Comparison of ENCODE assay signal across 17 cellular contexts in genomic region chr3:197174927-197175326, GRCh38.
A peak's percentile ranks its signal among the peaks of the same experiment; 100 is the strongest.
DNase-seq lines count a peak whose midpoint lies in the region; ATAC-seq, FAIRE-seq and TF ChIP-seq lines count a peak whose summit lies in the region.
"Had no signal": no experiment of that assay in that cellular context is flagged by ENCODE, and none has a peak within 500 bp of the region (broad histone marks: within the 10 kb centered on the region; RNA-seq: fewer than 3 reads in every experiment).

No MANE protein-coding gene starts in this region.

- CTCF ChIA-PET in A673 (lab: Charles Lee): no interaction called here

- peak overlapping the region; percentile 31 for H3K4me2 ChIP-seq in Loucy (ENCODE audit: low read depth, low read length, poor library complexity, severe bottlenecking)
- no peak overlapping the region for H3K4me2 ChIP-seq in smooth muscle cell

- H3K9me3 ChIP-seq in A673 (ENCODE audit: low read depth, low read length, poor library complexity, severe bottlenecking) (no peaks in the 10 kb centered on the region), Loucy (ENCODE audit: insufficient read depth, low read depth, low read length) (no peaks in the 10 kb centered on the region), SK-N-MC (ENCODE audit: low read depth, low read length) (no peaks in the 10 kb centered on the region), smooth muscle cell (replicated peaks; ENCODE audit: low read depth) (no peaks in the 10 kb centered on the region)

- H4K20me1 ChIP-seq in Loucy (ENCODE audit: insufficient read depth, low read length, poor library complexity, severe bottlenecking) (no peaks in the 10 kb centered on the region), smooth muscle cell (ENCODE audit: low read depth) (peaks cover 80% of the 10 kb centered on the region)

- H3K9me2 ChIP-seq in Loucy (replicated peaks; ENCODE audit: low read depth, low read length): no peaks in the 10 kb centered on the region

- POLR2A ChIA-PET in A673 (lab: Charles Lee; ENCODE audit: low non-redundant PET): no interaction called here

- ATAC-seq in HG02763 (IDR thresholded peaks at IDR 0.05; ENCODE audit: unreplicated experiment): no peak
- ATAC-seq: SK-N-SH treated with all-trans-retinoic acid at 6 μM for 48 hours had no signal

- H3K79me2 ChIP-seq in Loucy (ENCODE audit: insufficient read depth, low read length): peaks cover 24% of the 10 kb centered on the region; the same call in 1 of the 2 replicates
- peaks cover 78% of the 10 kb centered on the region for H3K79me2 ChIP-seq in smooth muscle cell (ENCODE audit: low read depth)

- no TSS peak for BruUV-seq in A673 (replicated peaks; lab: Mats Ljungman, UMichigan)

- peak overlapping the region; percentile 22 for H3K27ac ChIP-seq in A673 (ENCODE audit: low read depth, low read length, poor library complexity, severe bottlenecking)
- peak overlapping the region; percentile 93 for H3K27ac ChIP-seq in SK-N-MC
- H3K27ac ChIP-seq in smooth muscle cell (ENCODE audit: low read depth): no peak overlapping the region

- no peak for TF ChIP-seq CTCF in A673 (conservative IDR thresholded peaks at IDR 0.05; ENCODE audit: low read depth, low read length)
- no peak for TF ChIP-seq CTCF in GM12865 (IDR thresholded peaks at IDR 0.05; ENCODE audit: insufficient read depth, low read depth, low read length, missing control alignments)
- TF ChIP-seq CTCF in Loucy (conservative IDR thresholded peaks at IDR 0.05; ENCODE audit: low read length): no peak
- no peak for TF ChIP-seq CTCF in smooth muscle cell (IDR thresholded peaks at IDR 0.05; ENCODE audit: borderline replicate concordance, insufficient read depth, poor library complexity, severe bottlenecking)

- H2AFZ ChIP-seq in Loucy (ENCODE audit: low read length) (no peak overlapping the region), smooth muscle cell (ENCODE audit: low read depth) (no peak overlapping the region)

- no peaks in the 10 kb centered on the region for H3K27me3 ChIP-seq in A673 (replicated peaks; ENCODE audit: insufficient read depth, low read depth, low read length, poor library complexity)
- H3K27me3 ChIP-seq in Loucy (ENCODE audit: insufficient read depth, low read length, poor library complexity, severe bottlenecking): no peaks in the 10 kb centered on the region
- no peaks in the 10 kb centered on the region for H3K27me3 ChIP-seq in smooth muscle cell (ENCODE audit: low read depth)

- WGBS in smooth muscle cell (ENCODE audit: low lambda C conversion rate): 85% methylated on average over 3 of the region's 3 CpGs

- peak; percentile 11 for DNase-seq in A673 (ENCODE audit: low spot score)
- peak; percentile 36 for DNase-seq in GM12865 (ENCODE audit: low read depth)
- peak; percentile 93 for DNase-seq in SK-N-MC (ENCODE audit: low read depth, low spot score)
- DNase-seq in NCI-H1436 treated with DMSO at 0.1 percent for 48 hours (lab: John Stamatoyannopoulos, UW): no peak
- no peak for DNase-seq in smooth muscle cell (lab: John Stamatoyannopoulos, UW; ENCODE audit: unreplicated experiment)
- DNase-seq in HTR-8/SVneo (ENCODE audit: insufficient read length, low spot score): no peak
- DNase-seq: COR-L47, IMR-90, MV-4-11, NCI-H1436, NCI-H2081, NCI-H510A, SHP77 had no signal

- no peaks in the 10 kb centered on the region for H3F3A ChIP-seq in Loucy (ENCODE audit: low read depth)
- H3F3A ChIP-seq in smooth muscle cell (ENCODE audit: low read depth): no peaks in the 10 kb centered on the region

- peaks cover 14% of the 10 kb centered on the region for H3K4me1 ChIP-seq in A673 (ENCODE audit: insufficient read depth, low read length, poor library complexity, severe bottlenecking)
- peaks cover 19% of the 10 kb centered on the region for H3K4me1 ChIP-seq in Loucy (ENCODE audit: insufficient read depth, low read length, poor library complexity, severe bottlenecking)
- no peaks in the 10 kb centered on the region for H3K4me1 ChIP-seq in smooth muscle cell (ENCODE audit: low read depth)

- no peak overlapping the region for H3K4me3 ChIP-seq in A673 (ENCODE audit: low read depth, low read length, poor library complexity, severe bottlenecking)
- peak overlapping the region; percentile 30; the same call in 1 of the 2 replicates for H3K4me3 ChIP-seq in GM12865 (ENCODE audit: low read depth, low read length)
- H3K4me3 ChIP-seq in Loucy (ENCODE audit: low read length, poor library complexity, severe bottlenecking): no peak overlapping the region
- peak overlapping the region; percentile 63 for H3K4me3 ChIP-seq in SK-N-MC
- no peak overlapping the region for H3K4me3 ChIP-seq in smooth muscle cell

- H3K9ac ChIP-seq in Loucy (ENCODE audit: low read depth, low read length, poor library complexity, severe bottlenecking) (no peak overlapping the region), SK-N-MC (ENCODE audit: insufficient read length) (peak overlapping the region; percentile 58), smooth muscle cell (ENCODE audit: low read depth) (no peak overlapping the region)

- H3K36me3 ChIP-seq in A673 (ENCODE audit: insufficient read depth, low read length, poor library complexity, severe bottlenecking) (no peaks in the 10 kb centered on the region), Loucy (ENCODE audit: insufficient read depth, low read length) (peaks cover 16% of the 10 kb centered on the region), SK-N-MC (ENCODE audit: insufficient read depth, low read length) (peaks cover 7% of the 10 kb centered on the region; the same call in 1 of the 2 replicates), smooth muscle cell (ENCODE audit: low read depth) (no peaks in the 10 kb centered on the region)

- intact Hi-C loops in A673 (cut with micrococcal nuclease; ENCODE audit: unreplicated experiment): no loop called here

- FAIRE-seq in HTR-8/SVneo (lab: Jason Lieb, UNC): no peak
- FAIRE-seq: H1 had no signal

Comparison
In these comparisons a context has a peak if more than half of its experiments do, and no peak if none do; other contexts are left out.
1. DNase-seq: peak in A673 (single experiment), GM12865 (single experiment) and SK-N-MC (single experiment); none in NCI-H1436 treated with DMSO at 0.1 percent for 48 hours (single experiment), smooth muscle cell (single experiment) and HTR-8/SVneo (single experiment).
2. H3K4me3 ChIP-seq: peak in GM12865 (single experiment) and SK-N-MC (single experiment); none in A673 (single experiment), Loucy (single experiment) and smooth muscle cell (single experiment).